ENCODE assay signal across 16 cellular contexts in the genomic region with DNA sequence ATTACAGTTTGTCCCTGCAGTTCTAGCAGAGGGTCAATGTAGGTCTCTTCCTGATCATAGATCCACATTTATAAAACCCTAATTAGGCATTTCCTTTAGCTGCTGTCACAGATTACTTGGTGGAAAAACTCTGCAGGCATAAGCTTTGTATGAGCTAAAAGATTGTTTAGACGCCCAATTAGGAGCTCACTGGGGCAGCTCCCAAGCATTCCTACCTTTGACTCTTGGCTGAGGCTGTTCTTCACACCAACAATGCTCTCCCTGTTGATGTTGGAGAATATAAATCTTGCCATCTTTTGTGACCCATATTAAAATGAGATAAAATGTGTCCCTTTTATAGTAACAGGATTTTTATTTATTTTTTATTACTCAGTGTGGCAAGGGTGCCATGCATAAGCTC.
"Had no signal": no experiment of that assay in that cellular context is flagged by ENCODE, and none has a peak within 500 bp of the region (broad histone marks: within the 10 kb centered on the region; RNA-seq: fewer than 3 reads in every experiment).

No MANE protein-coding gene starts in this region.

- H3K4me1 ChIP-seq: ascending aorta, thyroid gland had no signal

- H3K4me3 ChIP-seq: ascending aorta, lung, right atrium auricular region, thyroid gland had no signal

- H3K27ac ChIP-seq: ascending aorta, right atrium auricular region, thyroid gland had no signal

- H3K9me3 ChIP-seq: ascending aorta, right atrium auricular region, thyroid gland had no signal

- H3K27ac Mint-ChIP-seq: activated CD4-positive, alpha-beta T cell treated with anti-CD3 and anti-CD28 coated beads for 36 hours; activated naive CD4-positive, alpha-beta T cell treated with anti-CD3 and anti-CD28 coated beads, Interleukin-2, amount 50 U/mL, for 24 hours; effector memory CD8-positive, alpha-beta T cell; stimulated activated naive B cell treated with anti-CD40 and anti-IgM and Interleukin-4, amounts not matched to agents 10 μg/mL and 1 μg/mL and 100 μg/mL, for 72 hours; WTC11 had no signal

- H3K27me3 Mint-ChIP-seq: activated naive CD4-positive, alpha-beta T cell treated with anti-CD3 and anti-CD28 coated beads, Interleukin-2, amount 50 U/mL, for 24 hours had no signal

- DNase-seq: activated CD4-positive, alpha-beta T cell treated with anti-CD3 and anti-CD28 coated beads for 36 hours; activated CD4-positive, alpha-beta T cell treated with anti-CD3 and anti-CD28 coated beads, Interleukin-2, amount 50 U/mL, for 48 hours; activated gamma-delta T cell; effector memory CD8-positive, alpha-beta T cell; glutamatergic neuron; hippocampal formation; occipital lobe; small intestine; stimulated activated CD4-positive, alpha-beta T cell treated with anti-CD3 and anti-CD28 coated beads, Interleukin-4, amount 100 ng/mL, for 4 hours; stimulated activated naive B cell treated with anti-CD40 and anti-IgM and Interleukin-4, amounts not matched to agents 10 μg/mL and 1 μg/mL and 100 μg/mL, for 72 hours; thyroid gland had no signal

- H3K4me1 Mint-ChIP-seq: activated CD4-positive, alpha-beta T cell treated with anti-CD3 and anti-CD28 coated beads for 36 hours; activated naive CD4-positive, alpha-beta T cell treated with anti-CD3 and anti-CD28 coated beads, Interleukin-2, amount 50 U/mL, for 24 hours; stimulated activated naive B cell treated with anti-CD40 and anti-IgM and Interleukin-4, amounts not matched to agents 10 μg/mL and 1 μg/mL and 100 μg/mL, for 72 hours; WTC11 had no signal

- H3K36me3 ChIP-seq: ascending aorta, right atrium auricular region, thyroid gland had no signal

- H3K27me3 ChIP-seq: ascending aorta, right atrium auricular region, thyroid gland had no signal

- H3K4me3 Mint-ChIP-seq: activated CD4-positive, alpha-beta T cell treated with anti-CD3 and anti-CD28 coated beads for 36 hours; activated naive CD4-positive, alpha-beta T cell treated with anti-CD3 and anti-CD28 coated beads, Interleukin-2, amount 50 U/mL, for 24 hours; effector memory CD8-positive, alpha-beta T cell; stimulated activated naive B cell treated with anti-CD40 and anti-IgM and Interleukin-4, amounts not matched to agents 10 μg/mL and 1 μg/mL and 100 μg/mL, for 72 hours; WTC11 had no signal

- ATAC-seq: activated CD4-positive, alpha-beta T cell treated with anti-CD3 and anti-CD28 coated beads for 36 hours; effector memory CD8-positive, alpha-beta T cell; stimulated activated naive B cell treated with anti-CD40 and anti-IgM and Interleukin-4, amounts not matched to agents 10 μg/mL and 1 μg/mL and 100 μg/mL, for 72 hours; WTC11 had no signal

- H3K36me3 Mint-ChIP-seq: activated naive CD4-positive, alpha-beta T cell treated with anti-CD3 and anti-CD28 coated beads, Interleukin-2, amount 50 U/mL, for 24 hours; stimulated activated naive B cell treated with anti-CD40 and anti-IgM and Interleukin-4, amounts not matched to agents 10 μg/mL and 1 μg/mL and 100 μg/mL, for 72 hours; WTC11 had no signal
